ENCODE assay signal across 8 cellular contexts in the genomic region with DNA sequence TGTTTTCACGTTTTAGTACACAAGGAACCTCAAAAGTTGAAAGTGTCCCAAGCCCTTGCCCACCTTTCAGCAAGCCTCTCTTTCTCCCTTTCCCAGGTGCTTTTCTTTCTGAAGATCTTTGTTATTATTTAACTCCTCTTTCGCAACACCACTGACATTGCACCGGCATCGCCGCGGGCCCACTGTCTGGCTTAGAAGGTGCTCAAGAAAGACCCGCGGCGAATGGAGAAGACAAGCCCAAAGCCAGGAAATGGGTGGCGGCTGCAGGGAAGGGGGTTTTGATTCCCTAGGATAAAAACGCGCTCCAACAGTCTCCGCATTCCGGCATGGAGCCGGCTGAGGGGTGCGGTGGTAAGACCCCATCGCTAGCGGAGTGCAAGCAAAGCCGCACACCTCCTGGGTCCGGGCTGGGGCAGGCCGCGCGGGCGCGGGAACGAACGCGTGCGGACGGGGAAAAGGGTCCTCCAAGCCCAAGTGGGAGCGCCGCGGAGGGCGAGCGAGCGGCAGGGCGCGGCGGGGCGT. TPM values are rescaled to one million over a fixed set of nuclear protein-coding genes. Genes with fewer than 3 reads are reported as not detected.
DNase-seq lines count a peak whose midpoint lies in the region; ATAC-seq and TF ChIP-seq lines count a peak whose summit lies in the region.

No MANE protein-coding gene starts in this region.

- H3K4me1 ChIP-seq in body of pancreas (peaks cover 19% of the 10 kb centered on the region), lung (ENCODE audit: control insufficient read depth in 2 of 2, insufficient read depth in 2 of 2, low read length in 2 of 2) (peaks cover 8 to 12% of the 10 kb centered on the region in 2 donors), upper lobe of left lung (peaks cover 6 to 22% (median 11%) of the 10 kb centered on the region in 4 donors)

- TF ChIP-seq CTCF in body of pancreas (IDR thresholded peaks at IDR 0.05): no peak
- TF ChIP-seq CTCF in lung (IDR thresholded peaks at IDR 0.05; ENCODE audit: control extremely low read depth, extremely low read depth): no peak
- no peak for TF ChIP-seq CTCF in upper lobe of left lung (IDR thresholded peaks at IDR 0.05)

- DNase-seq in Right ventricle myocardium superior (peak; percentile 50), left ventricle myocardium superior (no peak), body of pancreas (no peak), lung (ENCODE audit: low spot score) (no peak), upper lobe of left lung (no peak), cortex of kidney (lab: John Stamatoyannopoulos, UW) (no peak)

- H3K27me3 ChIP-seq in body of pancreas (peaks cover 0 to 16% of the 10 kb centered on the region in 2 donors), lung (ENCODE audit: control insufficient read depth, insufficient read depth) (no peaks in the 10 kb centered on the region), upper lobe of left lung (peaks cover 0 to 5% (median 0%) of the 10 kb centered on the region in 4 donors)

- 14 to 42% methylated on average over 12 to 40 of the region's 40 CpGs for WGBS in body of pancreas, 2 donors
- 5 to 6% methylated on average over 37 to 40 of the region's 40 CpGs for WGBS in lung, 2 donors
- WGBS in upper lobe of left lung, 2 donors: 5 to 9% methylated on average over 25 to 40 of the region's 40 CpGs

- no peak for TF ChIP-seq EP300 in upper lobe of left lung (IDR thresholded peaks at IDR 0.05)

- no peak for ATAC-seq in Right ventricle myocardium superior (ENCODE audit: poor library complexity)
- no peak for ATAC-seq in left ventricle myocardium superior
- no peak for ATAC-seq in body of pancreas
- no peak for ATAC-seq in lung (ENCODE audit: insufficient read depth, low FRiP score)
- no peak for ATAC-seq in upper lobe of left lung (ENCODE audit: low FRiP score in 2 of 2)
- no peak for ATAC-seq in HG02678 (IDR thresholded peaks at IDR 0.05; ENCODE audit: unreplicated experiment)
- ATAC-seq in GM19351 (IDR thresholded peaks at IDR 0.05; ENCODE audit: unreplicated experiment): no peak

- TF ChIP-seq POLR2A in body of pancreas (IDR thresholded peaks at IDR 0.05): no peak
- TF ChIP-seq POLR2A in upper lobe of left lung (IDR thresholded peaks at IDR 0.05): no peak

- no peaks in the 10 kb centered on the region for H3K9me3 ChIP-seq in body of pancreas
- H3K9me3 ChIP-seq in lung (ENCODE audit: control insufficient read depth in 2 of 2, insufficient read depth in 1 of 2, low read length in 1 of 2): peaks cover 0 to 1% of the 10 kb centered on the region in 2 donors
- H3K9me3 ChIP-seq in upper lobe of left lung: peaks cover 0 to 12% (median 5%) of the 10 kb centered on the region in 4 donors

- no peaks in the 10 kb centered on the region for H3K36me3 ChIP-seq in body of pancreas (replicated peaks in 1 of 2; ENCODE audit: insufficient read depth in 1 of 2, low read depth in 2 of 2)
- H3K36me3 ChIP-seq in lung (ENCODE audit: control insufficient read depth in 2 of 2, insufficient read depth in 2 of 2, low read length in 2 of 2): no peaks in the 10 kb centered on the region
- no peaks in the 10 kb centered on the region for H3K36me3 ChIP-seq in upper lobe of left lung

- H3K27ac ChIP-seq in body of pancreas (peak overlapping the region in 3 of 4 donors; percentile 34 to 40 (median 38)), lung (ENCODE audit: low read depth in 1 of 2, low read length in 1 of 2) (peak overlapping the region; percentile 87 to 94), upper lobe of left lung (peak overlapping the region; percentile 84 to 89 (median 89))

- intact Hi-C loops in Right ventricle myocardium superior (cut with DNase I) (no loop called here), left ventricle myocardium superior (cut with micrococcal nuclease) (no loop called here), body of pancreas (cut with DNase I) (no loop called here)

- H3K4me3 ChIP-seq in body of pancreas (no peak overlapping the region), lung (peak overlapping the region; percentile 37), upper lobe of left lung (peak overlapping the region; percentile 61 to 74 (median 68))

RNA-seq across cellular contexts. Expression of a gene that starts 0.4 kb away (rescaled TPM):
- total RNA-seq in Right ventricle myocardium superior: 42.2 TPM
- 48.9 TPM for total RNA-seq in left ventricle myocardium superior
- total RNA-seq in body of pancreas: 1 to 10 TPM; 2.9 to 5.9 TPM
- total RNA-seq in lung: 10 to 100 TPM; 22.8 to 40.6 TPM
- polyA plus RNA-seq in lung: 10 to 100 TPM in 1 of 2 donors, 1 to 10 TPM in 1; 9.8 to 13.3 TPM
- 10 to 100 TPM; 15.1 to 40.8 (median 26.5) TPM for total RNA-seq in upper lobe of left lung

Comparison
In these comparisons a context has a peak if more than half of its experiments do, and no peak if none do; other contexts are left out.
1. H3K27ac ChIP-seq: peak in every context shown above with its lines; median percentile 90 in lung; 89 in upper lobe of left lung; 38 in body of pancreas.
2. H3K4me3 ChIP-seq: peak in lung (single experiment) and upper lobe of left lung (4 of 4); none in body of pancreas (0 of 2).